In genomic region chr4:41933997-41934812, GRCh38 we compare ENCODE assay signal across 8 cellular contexts. TPM values are rescaled to one million over a fixed set of nuclear protein-coding genes. Genes with fewer than 3 reads are reported as not detected.
DNase-seq lines count a peak whose midpoint lies in the region; ATAC-seq, FAIRE-seq and TF ChIP-seq lines count a peak whose summit lies in the region.

No MANE protein-coding gene starts in this region.

- H4K20me1 ChIP-seq in K562 (replicated peaks; ENCODE audit: control insufficient read depth, insufficient read depth, low read length) = no peaks in the 10 kb centered on the region

- no peak for TF ChIP-seq CTCF in K562 (IDR thresholded peaks at IDR 0.05 in 2 of 3, conservative IDR thresholded peaks at IDR 0.05 in 1 of 3; ENCODE audit: insufficient read depth in 2 of 3, low read depth in 1 of 3, low read length in 3 of 3)

- H3K9ac ChIP-seq in K562 (ENCODE audit: insufficient read depth in 1 of 2, low read depth in 2 of 2, low read length in 2 of 2) = no peak overlapping the region

- no peak overlapping the region for H3K27ac ChIP-seq in K562 (ENCODE audit: extremely low read depth, low read depth, low read length)
- no peak overlapping the region for H3K27ac ChIP-seq in muscle layer of duodenum (ENCODE audit: low read length)
- no peak overlapping the region for H3K27ac ChIP-seq in small intestine (ENCODE audit: low read depth in 1 of 2, low read length in 1 of 2)

- no peak for TF ChIP-seq RAD21 in K562 (CRISPR knock-in tag; conservative IDR thresholded peaks at IDR 0.05 in 1 of 2, IDR thresholded peaks at IDR 0.05 in 1 of 2)

- FAIRE-seq in K562 (lab: Jason Lieb, UNC) = peak; percentile 6
- FAIRE-seq in small intestine (lab: Jason Lieb, UNC) = no peak

- H3K4me1 ChIP-seq in K562 (replicated peaks in 1 of 2; ENCODE audit: control insufficient read depth in 2 of 2, insufficient read depth in 2 of 2, low read length in 2 of 2) (peaks cover 5 to 6% of the 10 kb centered on the region in 2 experiments; a peak in 3 of 5 replicates), muscle layer of duodenum (ENCODE audit: control insufficient read depth in 1 of 2, insufficient read depth in 2 of 2, low read length in 2 of 2) (peaks cover 4 to 22% of the 10 kb centered on the region in 2 donors), small intestine (ENCODE audit: control insufficient read depth in 2 of 2, insufficient read depth in 1 of 2, low read depth in 1 of 2, low read length in 1 of 2) (peaks cover 2 to 9% of the 10 kb centered on the region in 2 donors)

- H3K9me1 ChIP-seq in K562 (ENCODE audit: control insufficient read depth, insufficient read depth, low read length) = no peaks in the 10 kb centered on the region

- in situ Hi-C loops in K562 (cut with MboI) = no loop called here

- no peak for TF ChIP-seq EP300 in K562 (IDR thresholded peaks at IDR 0.05; ENCODE audit: low read length)

- H3K36me3 ChIP-seq in K562 (ENCODE audit: control insufficient read depth, insufficient read depth, low read length) (peaks cover 21% of the 10 kb centered on the region), muscle layer of duodenum (ENCODE audit: control insufficient read depth in 1 of 2, insufficient read depth in 2 of 2, low read length in 2 of 2) (peaks cover 2% of the 10 kb centered on the region in 2 donors), small intestine (ENCODE audit: control insufficient read depth in 2 of 2, insufficient read depth in 2 of 2, low read length in 2 of 2) (peaks cover 0 to 2% of the 10 kb centered on the region in 2 donors)

- no peak for TF ChIP-seq POLR2A in K562 (conservative IDR thresholded peaks at IDR 0.05)

- 52% methylated on average over 17 of the region's 17 CpGs for WGBS in K562 (ENCODE audit: insufficient coverage, low coverage, missing lambda C conversion rate)
- 90 to 95% (median 94%) methylated on average over 17 of the region's 17 CpGs for WGBS in small intestine, 3 donors

- no TSS peak for BruUV-seq in K562 (replicated peaks; lab: Mats Ljungman, UMichigan)

- DNase-seq in CD1c-positive myeloid dendritic cell (ENCODE audit: extremely low spot score) (peak; percentile 77), NAMALWA (ENCODE audit: low spot score) (peak; percentile 44), K562 (ENCODE audit: extremely low read depth in 1 of 4, low spot score in 3 of 4) (peak in 1 of 4 experiments; percentile 22), small intestine (no peak)
- no peak for DNase-seq in activated CD4-positive, alpha-beta T cell treated with anti-CD3 and anti-CD28 coated beads for 1 hour

- H3K4me2 ChIP-seq in K562 (ENCODE audit: insufficient read depth, low read length) = peak overlapping the region; percentile 88

- peaks cover 42% of the 10 kb centered on the region for H3K79me2 ChIP-seq in K562 (ENCODE audit: control insufficient read depth, insufficient read depth, low read length)

- H3K4me3 ChIP-seq in K562 (peak overlapping the region; percentile 73), muscle layer of duodenum (ENCODE audit: low read depth in 1 of 2, low read length in 2 of 2) (peak overlapping the region; percentile 96 to 100), small intestine (ENCODE audit: low read depth in 1 of 2, low read length in 2 of 2) (no peak overlapping the region)

- H2AFZ ChIP-seq in K562 (ENCODE audit: low read depth, low read length) = peak overlapping the region; percentile 94

- intact Hi-C loops in K562 (cut with micrococcal nuclease) = no loop called here

- POLR2A ChIA-PET in K562 (lab: Yijun Ruan, JAX) = interaction anchor here (2.1 kb wide), 1 partner anchor 9 kb away, joined by 5 read pairs; no protein-coding TSS in a partner anchor

- ATAC-seq in K562 (no peak), HG02938 (IDR thresholded peaks at IDR 0.05; ENCODE audit: unreplicated experiment) (no peak), GM18517 (IDR thresholded peaks at IDR 0.05; ENCODE audit: unreplicated experiment) (no peak)

- H3K9me3 ChIP-seq in K562 (replicated peaks; ENCODE audit: control insufficient read depth, insufficient read depth, low read depth, low read length) (no peaks in the 10 kb centered on the region), muscle layer of duodenum (ENCODE audit: control insufficient read depth in 1 of 2, low read length in 2 of 2) (no peaks in the 10 kb centered on the region), small intestine (ENCODE audit: control insufficient read depth, low read depth) (no peaks in the 10 kb centered on the region)

- H3K27me3 ChIP-seq in K562 (ENCODE audit: control insufficient read depth in 2 of 2, insufficient read depth in 2 of 2, low read length in 2 of 2) = peaks cover 0 to 4% of the 10 kb centered on the region in 2 experiments; a peak in 2 of 5 replicates
- no peaks in the 10 kb centered on the region for H3K27me3 ChIP-seq in muscle layer of duodenum (ENCODE audit: low read depth, low read length)
- H3K27me3 ChIP-seq in small intestine (ENCODE audit: control insufficient read depth in 2 of 2, insufficient read depth in 2 of 2, low read length in 2 of 2) = no peaks in the 10 kb centered on the region

- CTCF ChIA-PET in K562 (lab: Yijun Ruan, JAX; ENCODE audit: low intra/inter-chr PET ratio) = interaction anchor here (0.7 kb wide), 1 partner anchor 34 kb away, joined by 3 read pairs; no protein-coding TSS in a partner anchor

TF ChIP-seq in K562, 482 proteins besides CTCF, POLR2A, EP300 and RAD21 (continues in another document):
- no peak for TF ChIP-seq HES1 (IDR thresholded peaks at IDR 0.05; ENCODE audit: low read depth)

RNA-seq across cellular contexts. Expression of gene TMEM33, which starts 1.0 kb away (rescaled TPM):
- 109 and 116 TPM in 2 replicates for total RNA-seq in K562 (2011; cell fraction: chromatin; rRNA removed; ENCODE audit: low replicate concordance)
- 96.6 and 110 TPM in 2 replicates for total RNA-seq in K562 (2011; cell fraction: nucleolus; rRNA removed)
- total RNA-seq in K562 (2011; cell fraction: nucleoplasm; rRNA removed) = 114 and 117 TPM in 2 replicates
- total RNA-seq in K562 (2014; rRNA removed) (45.0 and 46.3 TPM in 2 replicates), K562 (2014; rRNA removed; fragmentation: Illumina TruSeq; extraction: Trizol) (68.5 and 69.4 TPM in 2 replicates), K562 (2015; rRNA removed; fragmentation: Illumina TruSeq; extraction: Trizol) (61.4 and 67.9 TPM in 2 replicates), K562 (2021) (83.5 and 85.9 TPM in 2 replicates)
- polyA plus RNA-seq in K562 (2011; rRNA removed) (75.3 and 81.6 TPM in 2 replicates), K562 (2014; fragmentation: Illumina TruSeq; extraction: Trizol) (65.8 and 73.2 TPM in 2 replicates), K562 (2014; fragmentation: Nextera tagmentation; extraction: Ambion mirVana) (10 to 100 TPM; 16.8 to 35.7 TPM), K562 (2014; rRNA removed) (34.0 and 53.7 TPM in 2 replicates), small intestine (10 to 100 TPM in 1 of 3 donors, 1 to 10 TPM in 2; 6.2 to 22.1 (median 6.7) TPM)
- polyA plus RNA-seq in K562 (2011; cell fraction: cytosol; rRNA removed) = 69.4 and 88.9 TPM in 2 replicates
- 22.5 and 25.7 TPM in 2 replicates for polyA plus RNA-seq in K562 (2011; cell fraction: nucleus; rRNA removed)
- polyA plus RNA-seq in K562 (2012) = 33.8 and 37.7 TPM in 2 replicates
- 163 and 164 TPM in 2 replicates for polyA minus RNA-seq in K562 (2011; rRNA and poly(A)+ RNA removed)
- 71.4 and 118 TPM in 2 replicates for polyA minus RNA-seq in K562 (2011; cell fraction: cytosol; rRNA and poly(A)+ RNA removed)
- 15.2 and 27.7 TPM in 2 replicates for polyA minus RNA-seq in K562 (2011; cell fraction: nucleus; rRNA and poly(A)+ RNA removed)

RNA-seq across cellular contexts. Expression of gene DCAF4L1, which starts 47.4 kb away (rescaled TPM):
- total RNA-seq in K562 (2011; cell fraction: chromatin; rRNA removed; ENCODE audit: low replicate concordance) = 0.30 and 1.4 TPM in 2 replicates
- 0.33 and 0.39 TPM in 2 replicates for total RNA-seq in K562 (2011; cell fraction: nucleolus; rRNA removed)
- 0.51 and 0.99 TPM in 2 replicates for total RNA-seq in K562 (2011; cell fraction: nucleoplasm; rRNA removed)
- total RNA-seq in K562 (2014; rRNA removed) (0.24 and 0.64 TPM in 2 replicates), K562 (2014; rRNA removed; fragmentation: Illumina TruSeq; extraction: Trizol) (0.40 and 0.48 TPM in 2 replicates), K562 (2015; rRNA removed; fragmentation: Illumina TruSeq; extraction: Trizol) (0.38 and 0.54 TPM in 2 replicates), K562 (2021) (0.25 and 0.27 TPM in 2 replicates)
- polyA plus RNA-seq in K562 (2011; rRNA removed) (0.17 and 0.28 TPM in 2 replicates), K562 (2014; fragmentation: Illumina TruSeq; extraction: Trizol) (0.30 and 0.36 TPM in 2 replicates), K562 (2014; fragmentation: Nextera tagmentation; extraction: Ambion mirVana) (under 1 TPM; 0.17 to 0.37 TPM), K562 (2014; rRNA removed) (0.32 and 0.38 TPM in 2 replicates), small intestine (under 1 TPM in 2 of 3 donors, not detected in 1; 0.06 to 0.22 TPM)
- polyA plus RNA-seq in K562 (2011; cell fraction: cytosol; rRNA removed) = 0.03 and 0.18 TPM in 2 replicates
- 0.61 and 0.93 TPM in 2 replicates for polyA plus RNA-seq in K562 (2011; cell fraction: nucleus; rRNA removed)
- 0.25 and 0.37 TPM in 2 replicates for polyA plus RNA-seq in K562 (2012)
- 0.21 and 0.36 TPM in 2 replicates for polyA minus RNA-seq in K562 (2011; rRNA and poly(A)+ RNA removed)
- polyA minus RNA-seq in K562 (2011; cell fraction: cytosol; rRNA and poly(A)+ RNA removed) = not detected in 2 replicates
- 0.40 and 0.78 TPM in 2 replicates for polyA minus RNA-seq in K562 (2011; cell fraction: nucleus; rRNA and poly(A)+ RNA removed)

RNA-seq across cellular contexts. Expression of gene SLC30A9, which starts 56.1 kb away (rescaled TPM):
- 35.4 and 63.7 TPM in 2 replicates for total RNA-seq in K562 (2011; cell fraction: chromatin; rRNA removed; ENCODE audit: low replicate concordance)
- 28.8 and 32.2 TPM in 2 replicates for total RNA-seq in K562 (2011; cell fraction: nucleolus; rRNA removed)
- 30.2 and 45.2 TPM in 2 replicates for total RNA-seq in K562 (2011; cell fraction: nucleoplasm; rRNA removed)
- total RNA-seq in K562 (2014; rRNA removed) (41.7 and 44.2 TPM in 2 replicates), K562 (2014; rRNA removed; fragmentation: Illumina TruSeq; extraction: Trizol) (63.8 and 76.2 TPM in 2 replicates), K562 (2015; rRNA removed; fragmentation: Illumina TruSeq; extraction: Trizol) (63.6 and 70.5 TPM in 2 replicates), K562 (2021) (54.5 and 56.3 TPM in 2 replicates)
- polyA plus RNA-seq in K562 (2011; rRNA removed) (61.1 and 73.5 TPM in 2 replicates), K562 (2014; fragmentation: Illumina TruSeq; extraction: Trizol) (45.7 and 51.6 TPM in 2 replicates), K562 (2014; fragmentation: Nextera tagmentation; extraction: Ambion mirVana) (10 to 100 TPM; 14.7 to 16.6 TPM), K562 (2014; rRNA removed) (41.0 and 41.1 TPM in 2 replicates), small intestine (10 to 100 TPM; 15.1 to 27.9 (median 23.5) TPM)
- 26.1 and 39.2 TPM in 2 replicates for polyA plus RNA-seq in K562 (2011; cell fraction: cytosol; rRNA removed)
- 18.3 and 24.8 TPM in 2 replicates for polyA plus RNA-seq in K562 (2011; cell fraction: nucleus; rRNA removed)
- 32.1 and 37.2 TPM in 2 replicates for polyA plus RNA-seq in K562 (2012)
- polyA minus RNA-seq in K562 (2011; rRNA and poly(A)+ RNA removed) = 88.7 and 105 TPM in 2 replicates
- 44.9 and 47.5 TPM in 2 replicates for polyA minus RNA-seq in K562 (2011; cell fraction: cytosol; rRNA and poly(A)+ RNA removed)
- polyA minus RNA-seq in K562 (2011; cell fraction: nucleus; rRNA and poly(A)+ RNA removed) = 42.4 and 48.4 TPM in 2 replicates

Comparison
In these comparisons a context has a peak if more than half of its experiments do, and no peak if none do; other contexts are left out.
1. DNase-seq: peak in CD1c-positive myeloid dendritic cell (single experiment) and NAMALWA (single experiment); none in small intestine (single experiment) and activated CD4-positive, alpha-beta T cell treated with anti-CD3 and anti-CD28 coated beads for 1 hour (single experiment).
2. H3K4me3 ChIP-seq: peak in K562 (single experiment) and muscle layer of duodenum (2 of 2); none in small intestine (0 of 2).